10 cellular contexts compared by ENCODE assay signal in the genomic region with DNA sequence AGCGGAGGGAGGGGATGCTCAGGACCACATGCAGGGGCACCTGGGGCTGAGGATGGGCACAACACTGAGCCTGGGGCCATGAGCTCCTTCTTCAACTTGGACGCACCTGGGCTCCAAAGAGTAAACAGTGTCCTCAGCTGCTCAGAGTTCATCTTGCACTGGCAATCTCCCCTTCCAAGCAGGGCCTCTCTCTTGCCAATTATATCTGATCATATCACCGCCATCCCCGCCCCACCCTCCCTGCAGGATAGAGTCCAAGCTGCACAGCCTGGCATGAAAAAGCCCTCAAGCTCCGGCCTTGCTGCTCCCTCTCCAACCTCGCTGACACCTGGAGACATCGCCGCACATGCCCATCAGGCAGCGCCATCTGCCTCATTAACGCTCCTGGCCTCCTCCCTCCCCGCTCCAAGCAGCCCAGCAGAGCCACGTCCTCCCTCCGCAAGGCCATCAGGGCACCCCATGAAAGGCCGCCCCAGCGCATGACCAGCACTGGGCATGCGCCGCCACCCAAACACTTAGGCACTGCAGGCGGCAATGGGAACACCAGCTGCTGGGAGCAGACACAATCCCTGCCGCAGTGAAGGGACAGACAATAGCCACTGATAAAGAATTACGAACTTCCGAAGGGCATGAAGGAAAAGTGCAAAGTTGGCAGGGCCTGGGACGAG.
DNase-seq lines count a peak whose midpoint lies in the region; ATAC-seq and TF ChIP-seq lines count a peak whose summit lies in the region.
"Had no signal": no experiment of that assay in that cellular context is flagged by ENCODE, and none has a peak within 500 bp of the region (broad histone marks: within the 10 kb centered on the region; RNA-seq: fewer than 3 reads in every experiment).

No MANE protein-coding gene starts in this region.

- H3K27me3 Mint-ChIP-seq in neural progenitor cell (ENCODE audit: insufficient read depth, low read depth): peaks cover 9% of the 10 kb centered on the region

- H3K4me1 Mint-ChIP-seq in neural progenitor cell: peaks cover 32% of the 10 kb centered on the region

- H3K4me2 ChIP-seq in neural progenitor cell: no peak overlapping the region

- H3K4me3 Mint-ChIP-seq in neural progenitor cell: no peak overlapping the region
- H3K4me3 Mint-ChIP-seq: T-helper 2 cell treated with Interferon-gamma antibody and Interleukin-4, amounts not matched to agents 5 μg/mL and 100 μg/mL, for 36 hours had no signal

- H3K27ac Mint-ChIP-seq in neural progenitor cell: peak overlapping the region; percentile 15
- H3K27ac Mint-ChIP-seq: T-helper 2 cell treated with Interferon-gamma antibody and Interleukin-4, amounts not matched to agents 5 μg/mL and 100 μg/mL, for 36 hours had no signal

- H3K9me3 Mint-ChIP-seq in neural progenitor cell: no peaks in the 10 kb centered on the region
- H3K9me3 Mint-ChIP-seq: T-helper 2 cell treated with Interferon-gamma antibody and Interleukin-4, amounts not matched to agents 5 μg/mL and 100 μg/mL, for 36 hours had no signal

- H3K4me3 ChIP-seq in neural progenitor cell: no peak overlapping the region

- H3K27ac ChIP-seq in C4-2B (peak overlapping the region; percentile 98), neural progenitor cell (no peak overlapping the region)

- peak; percentile 84 for DNase-seq in NCI-H1417 treated with DMSO at 0.1 percent for 48 hours (lab: John Stamatoyannopoulos, UW)
- peak in 44 of 58 donors; percentile 21 to 89 (median 63) for DNase-seq in anterior cingulate cortex (lab: John Stamatoyannopoulos, UW)
- no peak for DNase-seq in neural progenitor cell (ENCODE audit: low spot score)
- no peak for DNase-seq in omental fat pad (ENCODE audit: low spot score)
- DNase-seq in GM19240 (ENCODE audit: insufficient read length, low spot score): no peak
- no peak for DNase-seq in stimulated activated CD4-positive, alpha-beta T cell treated with anti-CD3 and anti-CD28 coated beads, Interleukin-2, amount 100 ng/mL, for 24 hours
- DNase-seq: activated T-cell treated with anti-CD3 and anti-CD28 coated beads for 4 hours had no signal

- ATAC-seq in GM18519 (IDR thresholded peaks at IDR 0.05; ENCODE audit: low FRiP score, unreplicated experiment) (no peak), omental fat pad (ENCODE audit: low FRiP score) (no peak)

- no peaks in the 10 kb centered on the region for H3K79me2 ChIP-seq in neural progenitor cell (ENCODE audit: low read depth)

- peaks cover 43% of the 10 kb centered on the region for H4K20me1 ChIP-seq in neural progenitor cell (ENCODE audit: low read depth)

- H3K36me3 Mint-ChIP-seq in neural progenitor cell: no peaks in the 10 kb centered on the region

- no peak overlapping the region for H2AFZ ChIP-seq in neural progenitor cell (replicated peaks)

- H3K36me3 ChIP-seq in neural progenitor cell: no peaks in the 10 kb centered on the region

- no peaks in the 10 kb centered on the region for H3K9me3 ChIP-seq in neural progenitor cell (ENCODE audit: low read depth)

- TF ChIP-seq CTCF in C4-2B (conservative IDR thresholded peaks at IDR 0.05): no peak
- TF ChIP-seq CTCF in neural progenitor cell (IDR thresholded peaks at IDR 0.05): no peak
- TF ChIP-seq CTCF in omental fat pad (IDR thresholded peaks at IDR 0.05): no peak

- peaks cover 13% of the 10 kb centered on the region for H3K4me1 ChIP-seq in neural progenitor cell

- no peaks in the 10 kb centered on the region for H3K27me3 ChIP-seq in neural progenitor cell

- H3K9ac ChIP-seq in neural progenitor cell: no peak overlapping the region

- no peaks in the 10 kb centered on the region for H3F3A ChIP-seq in neural progenitor cell (ENCODE audit: low read depth)

Comparison
In these comparisons a context has a peak if more than half of its experiments do, and no peak if none do; other contexts are left out.
1. DNase-seq: peak in NCI-H1417 treated with DMSO at 0.1 percent for 48 hours (single experiment) and anterior cingulate cortex (44 of 58); none in neural progenitor cell (single experiment), omental fat pad (single experiment), GM19240 (single experiment) and stimulated activated CD4-positive, alpha-beta T cell treated with anti-CD3 and anti-CD28 coated beads, Interleukin-2, amount 100 ng/mL, for 24 hours (0 of 2).